ENCODE assay signal across 27 cellular contexts in genomic region chr1:228723921-228724320, GRCh38.
"Had no signal": no experiment of that assay in that cellular context is flagged by ENCODE, and none has a peak within 500 bp of the region (broad histone marks: within the 10 kb centered on the region; RNA-seq: fewer than 3 reads in every experiment).

No MANE protein-coding gene starts in this region.

- H3K4me1 Mint-ChIP-seq: activated B cell treated with CpG ODN at 0.5 μM for 24 hours; activated CD4-positive, alpha-beta T cell treated with anti-CD3 and anti-CD28 coated beads, Interleukin-2, amount 10 ng/mL, durations not matched to agents 24 days and 14 days; activated CD8-positive, alpha-beta memory T cell treated with anti-CD3 and anti-CD28 coated beads, Interleukin-2, amount 10 ng/mL, durations not matched to agents 7 days and 5 days; activated naive CD4-positive, alpha-beta T cell treated with anti-CD3 and anti-CD28 coated beads, Interleukin-2, amount 50 U/mL, for 24 hours; activated naive CD8-positive, alpha-beta T cell treated with anti-CD3 and anti-CD28 coated beads, Interleukin-2, amount 50 U/mL, for 24 hours; T-helper 17 cell had no signal

- H3K9me3 ChIP-seq: ascending aorta, body of pancreas had no signal

- H3K36me3 Mint-ChIP-seq: activated CD8-positive, alpha-beta memory T cell treated with anti-CD3 and anti-CD28 coated beads, Interleukin-2, amount 10 ng/mL, durations not matched to agents 7 days and 5 days; activated naive CD4-positive, alpha-beta T cell treated with anti-CD3 and anti-CD28 coated beads, Interleukin-2, amount 50 U/mL, for 24 hours had no signal

- H3K27me3 ChIP-seq: ascending aorta, body of pancreas had no signal

- H3K36me3 ChIP-seq: ascending aorta had no signal

- H3K27ac ChIP-seq: ascending aorta, body of pancreas had no signal

- DNase-seq: activated B cell treated with CpG ODN at 0.5 μM for 24 hours; activated CD4-positive, alpha-beta T cell treated with anti-CD3 and anti-CD28 coated beads for 1 hour; activated CD4-positive, alpha-beta T cell treated with anti-CD3 and anti-CD28 coated beads, Interleukin-2, amount 50 U/mL, for 48 hours; activated CD8-positive, alpha-beta memory T cell treated with anti-CD3 and anti-CD28 coated beads, Interleukin-2, amount 10 ng/mL, durations not matched to agents 7 days and 5 days; activated effector memory CD4-positive, alpha-beta T cell treated with Interleukin-2 at 50 U/mL for 16 hours; activated naive CD4-positive, alpha-beta T cell; activated naive CD8-positive, alpha-beta T cell treated with anti-CD3 and anti-CD28 coated beads, Interleukin-2, amount 50 U/mL, for 24 hours; activated T-cell treated with anti-CD3 and anti-CD28 coated beads, Interleukin-2, amount 50 U/mL, for 24 hours; amniotic stem cell; body of pancreas; central memory CD4-positive, alpha-beta T cell; Karpas-422; MM.1S; NCI-H1105; NCI-H1436; NCI-H187; NCI-H2081; NCI-H446; NCI-H524; PC-3; SHP77 treated with DMSO at 0.1 percent for 48 hours; T-helper 17 cell; T-helper 9 cell had no signal

- H3K9me3 Mint-ChIP-seq: activated B cell treated with CpG ODN at 0.5 μM for 24 hours; activated CD4-positive, alpha-beta T cell treated with anti-CD3 and anti-CD28 coated beads, Interleukin-2, amount 10 ng/mL, durations not matched to agents 24 days and 14 days; activated naive CD4-positive, alpha-beta T cell treated with anti-CD3 and anti-CD28 coated beads, Interleukin-2, amount 50 U/mL, for 24 hours; activated naive CD8-positive, alpha-beta T cell treated with anti-CD3 and anti-CD28 coated beads, Interleukin-2, amount 50 U/mL, for 24 hours; activated T-cell treated with anti-CD3 and anti-CD28 coated beads, Interleukin-2, amount 50 U/mL, for 24 hours; activated T-helper 1 cell treated with anti-CD3 and anti-CD28 coated beads, Interleukin-12 subunit alpha, Interleukin-12 subunit beta, Interleukin-2, Interleukin-4 antibody, amounts not matched to agents 30 ng/mL and 10 ng/mL and 1 ng/mL, durations not matched to agents 14 hours and 24 hours and 36 hours had no signal

- H3K4me1 ChIP-seq: ascending aorta had no signal

- H3K4me3 Mint-ChIP-seq: activated B cell treated with CpG ODN at 0.5 μM for 24 hours; activated CD4-positive, alpha-beta T cell treated with anti-CD3 and anti-CD28 coated beads, Interleukin-2, amount 10 ng/mL, durations not matched to agents 24 days and 14 days; activated CD8-positive, alpha-beta memory T cell treated with anti-CD3 and anti-CD28 coated beads, Interleukin-2, amount 10 ng/mL, durations not matched to agents 7 days and 5 days; activated naive CD4-positive, alpha-beta T cell treated with anti-CD3 and anti-CD28 coated beads, Interleukin-2, amount 50 U/mL, for 24 hours; activated naive CD8-positive, alpha-beta T cell treated with anti-CD3 and anti-CD28 coated beads, Interleukin-2, amount 50 U/mL, for 24 hours; activated T-cell treated with anti-CD3 and anti-CD28 coated beads, Interleukin-2, amount 50 U/mL, for 24 hours; activated T-helper 1 cell treated with anti-CD3 and anti-CD28 coated beads, Interleukin-12 subunit alpha, Interleukin-12 subunit beta, Interleukin-2, Interleukin-4 antibody, amounts not matched to agents 30 ng/mL and 10 ng/mL and 1 ng/mL, durations not matched to agents 14 hours and 24 hours and 36 hours; T-helper 17 cell had no signal

- ATAC-seq: activated CD8-positive, alpha-beta memory T cell treated with anti-CD3 and anti-CD28 coated beads, Interleukin-2, amount 10 ng/mL, durations not matched to agents 7 days and 5 days; activated naive CD8-positive, alpha-beta T cell treated with anti-CD3 and anti-CD28 coated beads, Interleukin-2, amount 50 U/mL, for 24 hours; body of pancreas; PC-3; T-helper 17 cell had no signal

- H3K27ac Mint-ChIP-seq: activated B cell treated with CpG ODN at 0.5 μM for 24 hours; activated CD4-positive, alpha-beta T cell treated with anti-CD3 and anti-CD28 coated beads, Interleukin-2, amount 10 ng/mL, durations not matched to agents 24 days and 14 days; activated CD8-positive, alpha-beta memory T cell treated with anti-CD3 and anti-CD28 coated beads, Interleukin-2, amount 10 ng/mL, durations not matched to agents 7 days and 5 days; activated naive CD4-positive, alpha-beta T cell treated with anti-CD3 and anti-CD28 coated beads, Interleukin-2, amount 50 U/mL, for 24 hours; activated naive CD8-positive, alpha-beta T cell treated with anti-CD3 and anti-CD28 coated beads, Interleukin-2, amount 50 U/mL, for 24 hours; activated T-cell treated with anti-CD3 and anti-CD28 coated beads, Interleukin-2, amount 50 U/mL, for 24 hours; activated T-helper 1 cell treated with anti-CD3 and anti-CD28 coated beads, Interleukin-12 subunit alpha, Interleukin-12 subunit beta, Interleukin-2, Interleukin-4 antibody, amounts not matched to agents 30 ng/mL and 10 ng/mL and 1 ng/mL, durations not matched to agents 14 hours and 24 hours and 36 hours; T-helper 17 cell had no signal

- H3K4me3 ChIP-seq: ascending aorta, body of pancreas had no signal
